ENCODE assay signal across 1 cellular context in the genomic region with DNA sequence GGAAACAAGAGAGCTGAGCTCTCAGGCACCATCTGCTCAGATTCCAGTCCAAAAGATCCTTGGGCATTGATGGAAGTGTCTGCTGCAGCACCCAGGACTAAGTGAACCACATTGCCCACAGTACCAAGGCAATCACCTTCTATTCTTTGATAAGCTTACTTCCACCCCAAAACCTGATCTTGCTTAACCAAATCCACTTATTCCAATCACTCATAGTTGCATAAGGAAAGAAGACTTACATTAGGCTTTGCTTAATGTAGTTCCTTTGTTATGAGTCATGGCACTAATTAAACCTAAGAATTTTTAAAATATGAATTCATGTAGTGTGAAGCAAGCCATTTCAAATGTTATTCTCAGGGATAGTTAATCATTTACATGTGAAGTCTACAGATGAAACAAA.
TF ChIP-seq lines count a peak whose summit lies in the region.

No MANE protein-coding gene starts in this region.

TF ChIP-seq in HCT116, 20 proteins besides CTCF, POLR2A, EP300 and RAD21 (continued from another document):
- TF ChIP-seq, protein P1, sequence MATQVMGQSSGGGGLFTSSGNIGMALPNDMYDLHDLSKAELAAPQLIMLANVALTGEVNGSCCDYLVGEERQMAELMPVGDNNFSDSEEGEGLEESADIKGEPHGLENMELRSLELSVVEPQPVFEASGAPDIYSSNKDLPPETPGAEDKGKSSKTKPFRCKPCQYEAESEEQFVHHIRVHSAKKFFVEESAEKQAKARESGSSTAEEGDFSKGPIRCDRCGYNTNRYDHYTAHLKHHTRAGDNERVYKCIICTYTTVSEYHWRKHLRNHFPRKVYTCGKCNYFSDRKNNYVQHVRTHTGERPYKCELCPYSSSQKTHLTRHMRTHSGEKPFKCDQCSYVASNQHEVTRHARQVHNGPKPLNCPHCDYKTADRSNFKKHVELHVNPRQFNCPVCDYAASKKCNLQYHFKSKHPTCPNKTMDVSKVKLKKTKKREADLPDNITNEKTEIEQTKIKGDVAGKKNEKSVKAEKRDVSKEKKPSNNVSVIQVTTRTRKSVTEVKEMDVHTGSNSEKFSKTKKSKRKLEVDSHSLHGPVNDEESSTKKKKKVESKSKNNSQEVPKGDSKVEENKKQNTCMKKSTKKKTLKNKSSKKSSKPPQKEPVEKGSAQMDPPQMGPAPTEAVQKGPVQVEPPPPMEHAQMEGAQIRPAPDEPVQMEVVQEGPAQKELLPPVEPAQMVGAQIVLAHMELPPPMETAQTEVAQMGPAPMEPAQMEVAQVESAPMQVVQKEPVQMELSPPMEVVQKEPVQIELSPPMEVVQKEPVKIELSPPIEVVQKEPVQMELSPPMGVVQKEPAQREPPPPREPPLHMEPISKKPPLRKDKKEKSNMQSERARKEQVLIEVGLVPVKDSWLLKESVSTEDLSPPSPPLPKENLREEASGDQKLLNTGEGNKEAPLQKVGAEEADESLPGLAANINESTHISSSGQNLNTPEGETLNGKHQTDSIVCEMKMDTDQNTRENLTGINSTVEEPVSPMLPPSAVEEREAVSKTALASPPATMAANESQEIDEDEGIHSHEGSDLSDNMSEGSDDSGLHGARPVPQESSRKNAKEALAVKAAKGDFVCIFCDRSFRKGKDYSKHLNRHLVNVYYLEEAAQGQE (IDR thresholded peaks at IDR 0.05; ENCODE audit: low read depth): no peak
- TF ChIP-seq ZNF274 (IDR thresholded peaks at IDR 0.05; ENCODE audit: low read depth, low read length): no peak
- TF ChIP-seq, protein P2, sequence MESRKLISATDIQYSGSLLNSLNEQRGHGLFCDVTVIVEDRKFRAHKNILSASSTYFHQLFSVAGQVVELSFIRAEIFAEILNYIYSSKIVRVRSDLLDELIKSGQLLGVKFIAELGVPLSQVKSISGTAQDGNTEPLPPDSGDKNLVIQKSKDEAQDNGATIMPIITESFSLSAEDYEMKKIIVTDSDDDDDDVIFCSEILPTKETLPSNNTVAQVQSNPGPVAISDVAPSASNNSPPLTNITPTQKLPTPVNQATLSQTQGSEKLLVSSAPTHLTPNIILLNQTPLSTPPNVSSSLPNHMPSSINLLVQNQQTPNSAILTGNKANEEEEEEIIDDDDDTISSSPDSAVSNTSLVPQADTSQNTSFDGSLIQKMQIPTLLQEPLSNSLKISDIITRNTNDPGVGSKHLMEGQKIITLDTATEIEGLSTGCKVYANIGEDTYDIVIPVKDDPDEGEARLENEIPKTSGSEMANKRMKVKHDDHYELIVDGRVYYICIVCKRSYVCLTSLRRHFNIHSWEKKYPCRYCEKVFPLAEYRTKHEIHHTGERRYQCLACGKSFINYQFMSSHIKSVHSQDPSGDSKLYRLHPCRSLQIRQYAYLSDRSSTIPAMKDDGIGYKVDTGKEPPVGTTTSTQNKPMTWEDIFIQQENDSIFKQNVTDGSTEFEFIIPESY (IDR thresholded peaks at IDR 0.05; ENCODE audit: extremely low read depth, insufficient replicate concordance, low read length): no peak
- no peak for TF ChIP-seq YY1 (IDR thresholded peaks at IDR 0.05; ENCODE audit: extremely low read depth, insufficient replicate concordance, low read depth, low read length)
- TF ChIP-seq, protein P3, sequence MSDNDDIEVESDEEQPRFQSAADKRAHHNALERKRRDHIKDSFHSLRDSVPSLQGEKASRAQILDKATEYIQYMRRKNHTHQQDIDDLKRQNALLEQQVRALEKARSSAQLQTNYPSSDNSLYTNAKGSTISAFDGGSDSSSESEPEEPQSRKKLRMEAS (IDR thresholded peaks at IDR 0.05): no peak; the same call in 1 of the 2 replicates
- no peak for TF ChIP-seq EZH2phosphoT487 (IDR thresholded peaks at IDR 0.05; ENCODE audit: borderline replicate concordance)
- TF ChIP-seq EGR1 (IDR thresholded peaks at IDR 0.05; ENCODE audit: low read depth): no peak
- peak; percentile 96 for TF ChIP-seq CEBPB (IDR thresholded peaks at IDR 0.05; ENCODE audit: low read depth)
- TF ChIP-seq SIN3A (IDR thresholded peaks at IDR 0.05; ENCODE audit: low read depth): peak; percentile 37; the same call in 1 of the 2 replicates
- TF ChIP-seq JUND (IDR thresholded peaks at IDR 0.05): peak; percentile 88
- no peak for TF ChIP-seq ELF1 (IDR thresholded peaks at IDR 0.05; ENCODE audit: borderline replicate concordance, low read depth)
- 0 out of 2 replicates have a peak, but pooled peaks have one; percentile 33 for TF ChIP-seq SRF (IDR thresholded peaks at IDR 0.05; ENCODE audit: low read depth)
- peak; percentile 92 for TF ChIP-seq FOSL1 (IDR thresholded peaks at IDR 0.05; ENCODE audit: low read depth)
- no peak for TF ChIP-seq EZH2 (IDR thresholded peaks at IDR 0.05)
- no peak for TF ChIP-seq ZFX (IDR thresholded peaks at IDR 0.05)
